ENCODE assay signal across 1 cellular context in genomic region chr20:17849111-17849900, GRCh38.
TF ChIP-seq lines count a peak whose summit lies in the region.

No MANE protein-coding gene starts in this region.

TF ChIP-seq in HepG2, 621 proteins besides CTCF, POLR2A, EP300 and RAD21 (continued from another document and continues in another):
- TF ChIP-seq ZHX2 (IDR thresholded peaks at IDR 0.05; ENCODE audit: low read depth): no peak
- no peak for TF ChIP-seq ZHX2 (CRISPR knock-in tag; IDR thresholded peaks at IDR 0.05; ENCODE audit: borderline replicate concordance)
- no peak for TF ChIP-seq SIX1 (CRISPR knock-in tag; IDR thresholded peaks at IDR 0.05; ENCODE audit: borderline replicate concordance)
- TF ChIP-seq ZNF564 (CRISPR knock-in tag; IDR thresholded peaks at IDR 0.05): no peak
- TF ChIP-seq ZFY (CRISPR knock-in tag; IDR thresholded peaks at IDR 0.05): peak; percentile 54; the same call in 1 of the 2 replicates
- TF ChIP-seq CSRNP2 (CRISPR knock-in tag; conservative IDR thresholded peaks at IDR 0.05; ENCODE audit: low read depth): no peak
- TF ChIP-seq HMGXB3 (CRISPR knock-in tag; IDR thresholded peaks at IDR 0.05; ENCODE audit: borderline replicate concordance): 0 out of 2 replicates have a peak, but pooled peaks have one; percentile 9
- 0 out of 2 replicates have a peak, but pooled peaks have one; percentile 4 for TF ChIP-seq FOXP4 (CRISPR knock-in tag; IDR thresholded peaks at IDR 0.05)
- TF ChIP-seq POLR2AphosphoS2 (IDR thresholded peaks at IDR 0.05; ENCODE audit: low read depth, low read length): no peak
- TF ChIP-seq PRMT3 (CRISPR knock-in tag; IDR thresholded peaks at IDR 0.05; ENCODE audit: borderline replicate concordance, low read depth): no peak
- TF ChIP-seq HNF4A (CRISPR knock-in tag; IDR thresholded peaks at IDR 0.05): peak; percentile 50
- no peak for TF ChIP-seq NR2F1 (CRISPR knock-in tag; IDR thresholded peaks at IDR 0.05)
- no peak for TF ChIP-seq ARNT2 (CRISPR knock-in tag; IDR thresholded peaks at IDR 0.05; ENCODE audit: low read depth)
- 0 out of 2 replicates have a peak, but pooled peaks have one; percentile 7 for TF ChIP-seq ZNF768 (CRISPR knock-in tag; IDR thresholded peaks at IDR 0.05)
- no peak for TF ChIP-seq ZNF614 (CRISPR knock-in tag; IDR thresholded peaks at IDR 0.05; ENCODE audit: borderline replicate concordance)
- TF ChIP-seq KLF9 (CRISPR knock-in tag; IDR thresholded peaks at IDR 0.05; ENCODE audit: low read depth): no peak
- no peak for TF ChIP-seq DPF2 (CRISPR knock-in tag; IDR thresholded peaks at IDR 0.05; ENCODE audit: borderline replicate concordance, low read depth)
- no peak for TF ChIP-seq SMYD3 (CRISPR knock-in tag; IDR thresholded peaks at IDR 0.05)
- no peak for TF ChIP-seq ZNF512 (CRISPR knock-in tag; IDR thresholded peaks at IDR 0.05)
- no peak for TF ChIP-seq SETDB1 (CRISPR knock-in tag; IDR thresholded peaks at IDR 0.05; ENCODE audit: borderline replicate concordance)
- TF ChIP-seq MBD4 (IDR thresholded peaks at IDR 0.05; ENCODE audit: borderline replicate concordance, low read length): no peak
- peak; percentile 54; the same call in 1 of the 2 replicates for TF ChIP-seq ZNF501 (CRISPR knock-in tag; IDR thresholded peaks at IDR 0.05)
- no peak for TF ChIP-seq NFIB (CRISPR knock-in tag; IDR thresholded peaks at IDR 0.05; ENCODE audit: borderline replicate concordance)
- TF ChIP-seq MNT (IDR thresholded peaks at IDR 0.05): no peak
- TF ChIP-seq CAMTA2 (CRISPR knock-in tag; IDR thresholded peaks at IDR 0.05; ENCODE audit: borderline replicate concordance): no peak
- no peak for TF ChIP-seq NFRKB (IDR thresholded peaks at IDR 0.05)
- TF ChIP-seq SKI (IDR thresholded peaks at IDR 0.05; ENCODE audit: partially characterized antibody): no peak
- TF ChIP-seq ZNF234 (CRISPR knock-in tag; conservative IDR thresholded peaks at IDR 0.05): no peak
- no peak for TF ChIP-seq ZNF713 (CRISPR knock-in tag; IDR thresholded peaks at IDR 0.05)
- TF ChIP-seq ZNF296 (CRISPR knock-in tag; conservative IDR thresholded peaks at IDR 0.05): peak; percentile 54; the same call in 1 of the 2 replicates
- TF ChIP-seq NFE2L2 (IDR thresholded peaks at IDR 0.05; ENCODE audit: low read length): no peak
- peak; percentile 26; the same call in 1 of the 2 replicates for TF ChIP-seq RXRA (CRISPR knock-in tag; IDR thresholded peaks at IDR 0.05)
- no peak for TF ChIP-seq ZNF512B (CRISPR knock-in tag; IDR thresholded peaks at IDR 0.05; ENCODE audit: borderline replicate concordance)
- TF ChIP-seq MXI1 (IDR thresholded peaks at IDR 0.05; ENCODE audit: borderline replicate concordance, low read depth, low read length): no peak
- TF ChIP-seq ADNP (CRISPR knock-in tag; IDR thresholded peaks at IDR 0.05): no peak
- TF ChIP-seq ZNF569 (CRISPR knock-in tag; IDR thresholded peaks at IDR 0.05; ENCODE audit: borderline replicate concordance): no peak
- no peak for TF ChIP-seq E2F1 (CRISPR knock-in tag; IDR thresholded peaks at IDR 0.05)
